In genomic region chr16:55510185-55510805, GRCh38 we compare ENCODE assay signal across 11 cellular contexts. TPM values are rescaled to one million over a fixed set of nuclear protein-coding genes. Genes with fewer than 3 reads are reported as not detected.
DNase-seq lines count a peak whose midpoint lies in the region; TF ChIP-seq lines count a peak whose summit lies in the region.
"Had no signal": no experiment of that assay in that cellular context is flagged by ENCODE, and none has a peak within 500 bp of the region (broad histone marks: within the 10 kb centered on the region; RNA-seq: fewer than 3 reads in every experiment).

No MANE protein-coding gene starts in this region.

- no peak overlapping the region for H3K27ac Mint-ChIP-seq in activated naive CD8-positive, alpha-beta T cell
- no peak overlapping the region for H3K27ac Mint-ChIP-seq in activated naive CD8-positive, alpha-beta T cell treated with anti-CD3 and anti-CD28 coated beads for 36 hours
- H3K27ac Mint-ChIP-seq in type B pancreatic cell: no peak overlapping the region
- H3K27ac Mint-ChIP-seq: activated naive CD4-positive, alpha-beta T cell treated with anti-CD3 and anti-CD28 coated beads, Interleukin-2, amount 50 U/mL, for 24 hours had no signal

- H3K9me3 Mint-ChIP-seq in activated naive CD8-positive, alpha-beta T cell (ENCODE audit: low read depth): peaks cover 9% of the 10 kb centered on the region
- H3K9me3 Mint-ChIP-seq in activated naive CD8-positive, alpha-beta T cell treated with anti-CD3 and anti-CD28 coated beads for 36 hours: peaks cover 6% of the 10 kb centered on the region
- H3K9me3 Mint-ChIP-seq in type B pancreatic cell: peaks cover 17% of the 10 kb centered on the region

- peaks cover 19% of the 10 kb centered on the region for H3K27me3 Mint-ChIP-seq in activated naive CD8-positive, alpha-beta T cell
- peaks cover 69% of the 10 kb centered on the region for H3K27me3 Mint-ChIP-seq in activated naive CD8-positive, alpha-beta T cell treated with anti-CD3 and anti-CD28 coated beads for 36 hours
- H3K27me3 Mint-ChIP-seq in type B pancreatic cell: peaks cover 4% of the 10 kb centered on the region

- no peaks in the 10 kb centered on the region for H3K36me3 Mint-ChIP-seq in activated naive CD8-positive, alpha-beta T cell
- H3K36me3 Mint-ChIP-seq in activated naive CD8-positive, alpha-beta T cell treated with anti-CD3 and anti-CD28 coated beads for 36 hours: no peaks in the 10 kb centered on the region
- peaks cover 15% of the 10 kb centered on the region for H3K36me3 Mint-ChIP-seq in type B pancreatic cell

- peaks cover 6 to 17% of the 10 kb centered on the region in 2 donors for H3K9me3 ChIP-seq in ascending aorta
- H3K9me3 ChIP-seq: right lobe of liver had no signal

- intact Hi-C loops in ascending aorta (cut with DNase I): no loop called here

- peaks cover 13 to 17% of the 10 kb centered on the region in 2 donors for H3K36me3 ChIP-seq in ascending aorta
- H3K36me3 ChIP-seq: right lobe of liver had no signal

- no peaks in the 10 kb centered on the region for H3K27me3 ChIP-seq in ascending aorta
- H3K27me3 ChIP-seq: right lobe of liver had no signal

- TF ChIP-seq CTCF in ascending aorta (IDR thresholded peaks at IDR 0.05) (no peak), type B pancreatic cell (conservative IDR thresholded peaks at IDR 0.05) (no peak)

- H3K4me1 Mint-ChIP-seq in activated naive CD8-positive, alpha-beta T cell (ENCODE audit: low read depth): peaks cover 3% of the 10 kb centered on the region
- H3K4me1 Mint-ChIP-seq in activated naive CD8-positive, alpha-beta T cell treated with anti-CD3 and anti-CD28 coated beads for 36 hours: peaks cover 9% of the 10 kb centered on the region
- peaks cover 6% of the 10 kb centered on the region for H3K4me1 Mint-ChIP-seq in type B pancreatic cell (ENCODE audit: unreplicated experiment)

- H3K4me3 ChIP-seq in ascending aorta: peak overlapping the region; percentile 65 to 78

- peak overlapping the region; percentile 30 for H3K4me3 Mint-ChIP-seq in activated naive CD8-positive, alpha-beta T cell
- no peak overlapping the region for H3K4me3 Mint-ChIP-seq in activated naive CD8-positive, alpha-beta T cell treated with anti-CD3 and anti-CD28 coated beads for 36 hours
- H3K4me3 Mint-ChIP-seq in type B pancreatic cell: peak overlapping the region; percentile 88

- H3K4me1 ChIP-seq in ascending aorta: no peaks in the 10 kb centered on the region
- H3K4me1 ChIP-seq: right lobe of liver had no signal

- H3K27ac ChIP-seq in ascending aorta: peak overlapping the region in 1 of 2 donors; percentile 44
- H3K27ac ChIP-seq: right lobe of liver had no signal

- no peak for DNase-seq in activated naive CD8-positive, alpha-beta T cell treated with anti-CD3 and anti-CD28 coated beads for 36 hours
- DNase-seq in ascending aorta (ENCODE audit: low spot score in 2 of 2) (no peak), medulla oblongata (ENCODE audit: extremely low spot score) (peak; percentile 54), type B pancreatic cell (ENCODE audit: extremely low spot score, unreplicated experiment) (no peak), Ammon's horn (ENCODE audit: low spot score) (no peak), NCI-H2171 (lab: John Stamatoyannopoulos, UW) (no peak)
- no peak for DNase-seq in activated effector memory CD4-positive, alpha-beta T cell treated with Interleukin-2 at 50 U/mL for 16 hours

RNA-seq across cellular contexts. Expression of gene LPCAT2, which starts 1.4 kb away (rescaled TPM):
- total RNA-seq in activated naive CD8-positive, alpha-beta T cell treated with anti-CD3 and anti-CD28 coated beads for 36 hours: under 1 TPM; 0.08 to 0.29 TPM
- total RNA-seq in ascending aorta: 44.2 TPM
- total RNA-seq in type B pancreatic cell (ENCODE audit: low replicate concordance): 18.9 and 38.6 TPM in 2 replicates

RNA-seq across cellular contexts. Expression of gene MMP2, which starts 31.3 kb away (rescaled TPM):
- not detected for total RNA-seq in activated naive CD8-positive, alpha-beta T cell treated with anti-CD3 and anti-CD28 coated beads for 36 hours
- total RNA-seq in ascending aorta: 325 TPM
- total RNA-seq in type B pancreatic cell (ENCODE audit: low replicate concordance): 5.7 and 106 TPM in 2 replicates

RNA-seq across cellular contexts. Expression of gene CAPNS2, which starts 56.2 kb away (rescaled TPM):
- not detected for total RNA-seq in activated naive CD8-positive, alpha-beta T cell treated with anti-CD3 and anti-CD28 coated beads for 36 hours
- not detected for total RNA-seq in ascending aorta
- total RNA-seq in type B pancreatic cell (ENCODE audit: low replicate concordance): 4.7 and 24.6 TPM in 2 replicates
- total RNA-seq: frontal cortex had no signal

Comparison
In these comparisons a context has a peak if more than half of its experiments do, and no peak if none do; other contexts are left out.
1. RNA of gene LPCAT2, which starts 1.4 kb away (total RNA-seq): 44.2 TPM in ascending aorta (single experiment) and 18.9 to 38.6 TPM in type B pancreatic cell; 0.08 to 0.29 TPM in activated naive CD8-positive, alpha-beta T cell treated with anti-CD3 and anti-CD28 coated beads for 36 hours; every median in the first group is over 10 times any median in the second.